22 cellular contexts compared by ENCODE assay signal in the genomic region with DNA sequence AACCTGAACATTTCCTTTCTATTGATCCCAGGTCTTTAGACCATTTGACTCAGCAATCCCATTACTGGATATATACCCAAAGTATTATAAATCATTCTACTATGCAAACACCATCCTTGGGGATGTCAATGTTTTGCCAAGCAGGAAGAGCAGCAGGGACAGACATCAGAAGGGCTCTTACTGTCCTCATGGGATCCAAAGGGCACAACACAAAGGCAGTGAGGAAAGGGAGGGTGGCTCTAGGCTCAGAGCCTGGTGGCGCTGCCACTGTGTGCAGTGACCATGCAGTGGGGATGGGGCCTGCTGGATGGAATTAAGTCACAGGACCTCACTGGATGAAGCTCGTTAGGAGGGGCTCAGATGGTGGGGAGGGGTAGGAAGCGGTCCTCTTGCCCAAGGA. TPM values are rescaled to one million over a fixed set of nuclear protein-coding genes. Genes with fewer than 3 reads are reported as not detected.
A peak's percentile ranks its signal among the peaks of the same experiment; 100 is the strongest.
DNase-seq lines count a peak whose midpoint lies in the region; ATAC-seq and TF ChIP-seq lines count a peak whose summit lies in the region.
"Had no signal": no experiment of that assay in that cellular context is flagged by ENCODE, and none has a peak within 500 bp of the region (broad histone marks: within the 10 kb centered on the region; RNA-seq: fewer than 3 reads in every experiment).

No MANE protein-coding gene starts in this region.

- 55% methylated on average over 3 of the region's 3 CpGs; no CpG with 5 or more reads in 1 of the 2 experiments for WGBS in endodermal cell (ENCODE audit: insufficient coverage in 1 of 2, insufficient read length in 1 of 2), 2 experiments

- peak overlapping the region; percentile 12 for H3K4me3 ChIP-seq in endodermal cell (ENCODE audit: low read length)

- H3K4me3 Mint-ChIP-seq in endodermal cell (peak overlapping the region; percentile 30), endothelial cell (ENCODE audit: unreplicated experiment) (no peak overlapping the region)
- no peak overlapping the region for H3K4me3 Mint-ChIP-seq in activated T-cell treated with anti-CD3 and anti-CD28 coated beads, Interleukin-2, amount 50 U/mL, for 24 hours
- H3K4me3 Mint-ChIP-seq: T-cell had no signal

- H3K36me3 Mint-ChIP-seq in endodermal cell (ENCODE audit: low read depth) (no peaks in the 10 kb centered on the region), endothelial cell (ENCODE audit: low read depth, unreplicated experiment) (peaks cover 5% of the 10 kb centered on the region)
- H3K36me3 Mint-ChIP-seq in activated T-cell treated with anti-CD3 and anti-CD28 coated beads, Interleukin-2, amount 50 U/mL, for 24 hours (ENCODE audit: low read depth), result no peaks in the 10 kb centered on the region
- H3K36me3 Mint-ChIP-seq: T-cell had no signal

- no peaks in the 10 kb centered on the region for H3K27me3 ChIP-seq in endodermal cell (ENCODE audit: control insufficient read depth, insufficient read depth, low read length, poor library complexity, severe bottlenecking)

- peak; percentile 23 for DNase-seq in DMS53 (lab: John Stamatoyannopoulos, UW)
- no peak for DNase-seq in DMS53 treated with DMSO at 0.1 percent for 48 hours (lab: John Stamatoyannopoulos, UW; ENCODE audit: unreplicated experiment)
- DNase-seq in NCI-H510A (lab: John Stamatoyannopoulos, UW), result peak; percentile 11
- DNase-seq in endodermal cell, result peak; percentile 84
- no peak for DNase-seq in endothelial cell (ENCODE audit: low spot score)
- DNase-seq in Kasumi-1 (lab: John Stamatoyannopoulos, UW), result no peak
- no peak for DNase-seq in activated T-cell treated with anti-CD3 and anti-CD28 coated beads, Interleukin-2, amount 50 U/mL, for 24 hours
- DNase-seq: AML-193, GF-D8, GOT3, MM.1S, NCI-H1092, NCI-H1436 treated with DMSO at 0.1 percent for 48 hours, NCI-H2081, NCI-H2171 treated with DMSO at 0.1 percent for 48 hours, NCI-H446, NCI-H774, SIG-M5, T-cell had no signal

- H3K27ac Mint-ChIP-seq in endodermal cell, result peak overlapping the region; percentile 87
- no peak overlapping the region for H3K27ac Mint-ChIP-seq in endothelial cell (ENCODE audit: unreplicated experiment)
- no peak overlapping the region for H3K27ac Mint-ChIP-seq in activated T-cell treated with anti-CD3 and anti-CD28 coated beads, Interleukin-2, amount 50 U/mL, for 24 hours

- H3K27me3 Mint-ChIP-seq in endodermal cell (ENCODE audit: insufficient read depth) (no peaks in the 10 kb centered on the region), endothelial cell (ENCODE audit: unreplicated experiment) (peaks cover 15% of the 10 kb centered on the region)
- peaks cover 17% of the 10 kb centered on the region for H3K27me3 Mint-ChIP-seq in activated T-cell treated with anti-CD3 and anti-CD28 coated beads, Interleukin-2, amount 50 U/mL, for 24 hours

- H3K4me1 ChIP-seq in endodermal cell (ENCODE audit: control insufficient read depth, insufficient read depth, low read length), result peaks cover 32% of the 10 kb centered on the region

- H3K9me3 Mint-ChIP-seq in endodermal cell, result no peaks in the 10 kb centered on the region
- no peaks in the 10 kb centered on the region for H3K9me3 Mint-ChIP-seq in endothelial cell (ENCODE audit: unreplicated experiment)
- H3K9me3 Mint-ChIP-seq in activated T-cell treated with anti-CD3 and anti-CD28 coated beads, Interleukin-2, amount 50 U/mL, for 24 hours, result peaks cover 2% of the 10 kb centered on the region

- peak overlapping the region; percentile 18 for H3K9ac ChIP-seq in endodermal cell (ENCODE audit: extremely low read depth, low read length, poor library complexity, severe bottlenecking)

- no peak overlapping the region for H3K27ac ChIP-seq in endodermal cell (ENCODE audit: low read depth, low read length)
- H3K27ac ChIP-seq: 22Rv1, C4-2B had no signal

- TF ChIP-seq CTCF in endodermal cell (conservative IDR thresholded peaks at IDR 0.05), result no peak
- no peak for TF ChIP-seq CTCF in endothelial cell (IDR thresholded peaks at IDR 0.05; ENCODE audit: unreplicated experiment)

- no peaks in the 10 kb centered on the region for H3K36me3 ChIP-seq in endodermal cell (ENCODE audit: control insufficient read depth, insufficient read depth, low read length)

- no peaks in the 10 kb centered on the region for H3K9me3 ChIP-seq in endodermal cell (ENCODE audit: control insufficient read depth, low read length)

- H3K4me1 Mint-ChIP-seq in endodermal cell (peaks cover 59% of the 10 kb centered on the region), endothelial cell (ENCODE audit: unreplicated experiment) (peaks cover 7% of the 10 kb centered on the region)
- H3K4me1 Mint-ChIP-seq in activated T-cell treated with anti-CD3 and anti-CD28 coated beads, Interleukin-2, amount 50 U/mL, for 24 hours (ENCODE audit: low read depth), result peaks cover 5% of the 10 kb centered on the region

- ATAC-seq in GM18519 (IDR thresholded peaks at IDR 0.05; ENCODE audit: low FRiP score, unreplicated experiment), result no peak
- ATAC-seq: T-cell had no signal

RNA-seq across cellular contexts. Expression of a gene that starts 12.6 kb away (rescaled TPM):
- 1 to 10 TPM; 1.1 to 3.8 TPM for total RNA-seq in endodermal cell
- polyA plus RNA-seq in endodermal cell (2013, experiment 1 of 2), result 0.57 TPM
- polyA plus RNA-seq in endodermal cell (2013, experiment 2 of 2), result 0.87 TPM
- 0.15 TPM for total RNA-seq in endothelial cell (ENCODE audit: unreplicated experiment)

Comparison
In these comparisons a context has a peak if more than half of its experiments do, and no peak if none do; other contexts are left out.
1. DNase-seq: peak in DMS53 (single experiment), NCI-H510A (single experiment) and endodermal cell (single experiment); none in DMS53 treated with DMSO at 0.1 percent for 48 hours (single experiment), endothelial cell (single experiment), Kasumi-1 (0 of 2) and activated T-cell treated with anti-CD3 and anti-CD28 coated beads, Interleukin-2, amount 50 U/mL, for 24 hours (single experiment).